1 cellular context compared by ENCODE assay signal in genomic region chr16:46895399-46896313, GRCh38.
TF ChIP-seq lines count a peak whose summit lies in the region.

No MANE protein-coding gene starts in this region.

TF ChIP-seq in HepG2, 621 proteins besides CTCF, POLR2A, EP300 and RAD21 (continued from another document and continues in another):
- TF ChIP-seq BRD4 (CRISPR knock-in tag; IDR thresholded peaks at IDR 0.05) (no peak), CHD2 (IDR thresholded peaks at IDR 0.05; ENCODE audit: low read depth, low read length) (no peak), ZBTB8A (CRISPR knock-in tag; IDR thresholded peaks at IDR 0.05; ENCODE audit: borderline replicate concordance, low read depth) (peak; percentile 29; the same call in 1 of the 2 replicates), ZNF746 (CRISPR knock-in tag; IDR thresholded peaks at IDR 0.05) (peak; percentile 80), ZNF766 (CRISPR knock-in tag; IDR thresholded peaks at IDR 0.05; ENCODE audit: borderline replicate concordance) (peak; percentile 84; the same call in 1 of the 2 replicates), SKI (IDR thresholded peaks at IDR 0.05; ENCODE audit: partially characterized antibody) (peak; percentile 81), ZFY (CRISPR knock-in tag; IDR thresholded peaks at IDR 0.05) (peak; percentile 33; the same call in 1 of the 2 replicates), HOXA3 (CRISPR knock-in tag; IDR thresholded peaks at IDR 0.05) (peak; percentile 86), ZKSCAN8 (CRISPR knock-in tag; IDR thresholded peaks at IDR 0.05; ENCODE audit: borderline replicate concordance) (peak; percentile 70), MEIS2 (CRISPR knock-in tag; IDR thresholded peaks at IDR 0.05) (peak; percentile 92), NFYB (CRISPR knock-in tag; IDR thresholded peaks at IDR 0.05) (no peak), ZNF703 (CRISPR knock-in tag; IDR thresholded peaks at IDR 0.05; ENCODE audit: borderline replicate concordance) (peak; percentile 95), NCOR1 (IDR thresholded peaks at IDR 0.05; ENCODE audit: borderline replicate concordance, low read length) (peak; percentile 87), BRF2 (CRISPR knock-in tag; IDR thresholded peaks at IDR 0.05) (no peak; the same call in 1 of the 2 replicates), ZNF362 (CRISPR knock-in tag; IDR thresholded peaks at IDR 0.05; ENCODE audit: borderline replicate concordance) (peak; percentile 79), CBFB (CRISPR knock-in tag; IDR thresholded peaks at IDR 0.05) (no peak), ZNF775 (CRISPR knock-in tag; IDR thresholded peaks at IDR 0.05; ENCODE audit: borderline replicate concordance) (peak; percentile 32; the same call in 1 of the 2 replicates), FOXA3 (CRISPR knock-in tag; IDR thresholded peaks at IDR 0.05) (peak; percentile 94), CCDC6 (CRISPR knock-in tag; IDR thresholded peaks at IDR 0.05) (peak; percentile 25; the same call in 1 of the 2 replicates), FOXP1 (IDR thresholded peaks at IDR 0.05) (peak; percentile 70; the same call in 1 of the 2 replicates), FOXP1 (CRISPR knock-in tag; IDR thresholded peaks at IDR 0.05) (peak; percentile 97), FOXA1 (IDR thresholded peaks at IDR 0.05) (no peak), FOXA1 (CRISPR knock-in tag; IDR thresholded peaks at IDR 0.05) (peak; percentile 91), ZFP37 (CRISPR knock-in tag; IDR thresholded peaks at IDR 0.05; ENCODE audit: borderline replicate concordance) (peak; percentile 91; the same call in 1 of the 2 replicates), KDM5B (CRISPR knock-in tag; IDR thresholded peaks at IDR 0.05; ENCODE audit: borderline replicate concordance) (peak; percentile 15; the same call in 1 of the 2 replicates), ZSCAN12 (CRISPR knock-in tag; IDR thresholded peaks at IDR 0.05) (peak; percentile 35; the same call in 1 of the 2 replicates), KDM6A (CRISPR knock-in tag; IDR thresholded peaks at IDR 0.05; ENCODE audit: low read depth) (peak; percentile 72), LCORL (IDR thresholded peaks at IDR 0.05) (no peak), LCORL (CRISPR knock-in tag; IDR thresholded peaks at IDR 0.05) (peak; percentile 83), ZNF670 (CRISPR knock-in tag; IDR thresholded peaks at IDR 0.05; ENCODE audit: borderline replicate concordance) (peak; percentile 87; the same call in 1 of the 2 replicates), ZGPAT (CRISPR knock-in tag; IDR thresholded peaks at IDR 0.05) (peak; percentile 90), ZNF232 (CRISPR knock-in tag; IDR thresholded peaks at IDR 0.05; ENCODE audit: borderline replicate concordance) (peak; percentile 80; the same call in 1 of the 2 replicates), MXI1 (IDR thresholded peaks at IDR 0.05; ENCODE audit: borderline replicate concordance, low read depth, low read length) (peak; percentile 58; the same call in 1 of the 3 replicates), ZBTB34 (CRISPR knock-in tag; IDR thresholded peaks at IDR 0.05) (no peak), ZNF264 (CRISPR knock-in tag; IDR thresholded peaks at IDR 0.05) (peak; percentile 99), TCF7 (IDR thresholded peaks at IDR 0.05; ENCODE audit: low read depth) (peak; percentile 85), KDM5A (IDR thresholded peaks at IDR 0.05; ENCODE audit: borderline replicate concordance, low read length) (peak; percentile 40; the same call in 1 of the 2 replicates)
- TF ChIP-seq, protein P1, sequence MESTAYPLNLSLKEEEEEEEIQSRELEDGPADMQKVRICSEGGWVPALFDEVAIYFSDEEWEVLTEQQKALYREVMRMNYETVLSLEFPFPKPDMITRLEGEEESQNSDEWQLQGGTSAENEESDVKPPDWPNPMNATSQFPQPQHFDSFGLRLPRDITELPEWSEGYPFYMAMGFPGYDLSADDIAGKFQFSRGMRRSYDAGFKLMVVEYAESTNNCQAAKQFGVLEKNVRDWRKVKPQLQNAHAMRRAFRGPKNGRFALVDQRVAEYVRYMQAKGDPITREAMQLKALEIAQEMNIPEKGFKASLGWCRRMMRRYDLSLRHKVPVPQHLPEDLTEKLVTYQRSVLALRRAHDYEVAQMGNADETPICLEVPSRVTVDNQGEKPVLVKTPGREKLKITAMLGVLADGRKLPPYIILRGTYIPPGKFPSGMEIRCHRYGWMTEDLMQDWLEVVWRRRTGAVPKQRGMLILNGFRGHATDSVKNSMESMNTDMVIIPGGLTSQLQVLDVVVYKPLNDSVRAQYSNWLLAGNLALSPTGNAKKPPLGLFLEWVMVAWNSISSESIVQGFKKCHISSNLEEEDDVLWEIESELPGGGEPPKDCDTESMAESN (CRISPR knock-in tag; conservative IDR thresholded peaks at IDR 0.05) = 0 out of 2 replicates have a peak, but pooled peaks have one; percentile 38
- TF ChIP-seq, protein P2, sequence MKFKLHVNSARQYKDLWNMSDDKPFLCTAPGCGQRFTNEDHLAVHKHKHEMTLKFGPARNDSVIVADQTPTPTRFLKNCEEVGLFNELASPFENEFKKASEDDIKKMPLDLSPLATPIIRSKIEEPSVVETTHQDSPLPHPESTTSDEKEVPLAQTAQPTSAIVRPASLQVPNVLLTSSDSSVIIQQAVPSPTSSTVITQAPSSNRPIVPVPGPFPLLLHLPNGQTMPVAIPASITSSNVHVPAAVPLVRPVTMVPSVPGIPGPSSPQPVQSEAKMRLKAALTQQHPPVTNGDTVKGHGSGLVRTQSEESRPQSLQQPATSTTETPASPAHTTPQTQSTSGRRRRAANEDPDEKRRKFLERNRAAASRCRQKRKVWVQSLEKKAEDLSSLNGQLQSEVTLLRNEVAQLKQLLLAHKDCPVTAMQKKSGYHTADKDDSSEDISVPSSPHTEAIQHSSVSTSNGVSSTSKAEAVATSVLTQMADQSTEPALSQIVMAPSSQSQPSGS (CRISPR knock-in tag; IDR thresholded peaks at IDR 0.05) = peak; percentile 83; the same call in 1 of the 2 replicates
- TF ChIP-seq, protein P3, sequence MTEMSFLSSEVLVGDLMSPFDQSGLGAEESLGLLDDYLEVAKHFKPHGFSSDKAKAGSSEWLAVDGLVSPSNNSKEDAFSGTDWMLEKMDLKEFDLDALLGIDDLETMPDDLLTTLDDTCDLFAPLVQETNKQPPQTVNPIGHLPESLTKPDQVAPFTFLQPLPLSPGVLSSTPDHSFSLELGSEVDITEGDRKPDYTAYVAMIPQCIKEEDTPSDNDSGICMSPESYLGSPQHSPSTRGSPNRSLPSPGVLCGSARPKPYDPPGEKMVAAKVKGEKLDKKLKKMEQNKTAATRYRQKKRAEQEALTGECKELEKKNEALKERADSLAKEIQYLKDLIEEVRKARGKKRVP (CRISPR knock-in tag; IDR thresholded peaks at IDR 0.05) = peak in 1 of 2 experiments; percentile 90; a peak in 2 of 4 replicates
- TF ChIP-seq, protein P4, sequence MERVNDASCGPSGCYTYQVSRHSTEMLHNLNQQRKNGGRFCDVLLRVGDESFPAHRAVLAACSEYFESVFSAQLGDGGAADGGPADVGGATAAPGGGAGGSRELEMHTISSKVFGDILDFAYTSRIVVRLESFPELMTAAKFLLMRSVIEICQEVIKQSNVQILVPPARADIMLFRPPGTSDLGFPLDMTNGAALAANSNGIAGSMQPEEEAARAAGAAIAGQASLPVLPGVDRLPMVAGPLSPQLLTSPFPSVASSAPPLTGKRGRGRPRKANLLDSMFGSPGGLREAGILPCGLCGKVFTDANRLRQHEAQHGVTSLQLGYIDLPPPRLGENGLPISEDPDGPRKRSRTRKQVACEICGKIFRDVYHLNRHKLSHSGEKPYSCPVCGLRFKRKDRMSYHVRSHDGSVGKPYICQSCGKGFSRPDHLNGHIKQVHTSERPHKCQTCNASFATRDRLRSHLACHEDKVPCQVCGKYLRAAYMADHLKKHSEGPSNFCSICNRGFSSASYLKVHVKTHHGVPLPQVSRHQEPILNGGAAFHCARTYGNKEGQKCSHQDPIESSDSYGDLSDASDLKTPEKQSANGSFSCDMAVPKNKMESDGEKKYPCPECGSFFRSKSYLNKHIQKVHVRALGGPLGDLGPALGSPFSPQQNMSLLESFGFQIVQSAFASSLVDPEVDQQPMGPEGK (CRISPR knock-in tag; IDR thresholded peaks at IDR 0.05) = peak; percentile 82
- TF ChIP-seq, protein P5, sequence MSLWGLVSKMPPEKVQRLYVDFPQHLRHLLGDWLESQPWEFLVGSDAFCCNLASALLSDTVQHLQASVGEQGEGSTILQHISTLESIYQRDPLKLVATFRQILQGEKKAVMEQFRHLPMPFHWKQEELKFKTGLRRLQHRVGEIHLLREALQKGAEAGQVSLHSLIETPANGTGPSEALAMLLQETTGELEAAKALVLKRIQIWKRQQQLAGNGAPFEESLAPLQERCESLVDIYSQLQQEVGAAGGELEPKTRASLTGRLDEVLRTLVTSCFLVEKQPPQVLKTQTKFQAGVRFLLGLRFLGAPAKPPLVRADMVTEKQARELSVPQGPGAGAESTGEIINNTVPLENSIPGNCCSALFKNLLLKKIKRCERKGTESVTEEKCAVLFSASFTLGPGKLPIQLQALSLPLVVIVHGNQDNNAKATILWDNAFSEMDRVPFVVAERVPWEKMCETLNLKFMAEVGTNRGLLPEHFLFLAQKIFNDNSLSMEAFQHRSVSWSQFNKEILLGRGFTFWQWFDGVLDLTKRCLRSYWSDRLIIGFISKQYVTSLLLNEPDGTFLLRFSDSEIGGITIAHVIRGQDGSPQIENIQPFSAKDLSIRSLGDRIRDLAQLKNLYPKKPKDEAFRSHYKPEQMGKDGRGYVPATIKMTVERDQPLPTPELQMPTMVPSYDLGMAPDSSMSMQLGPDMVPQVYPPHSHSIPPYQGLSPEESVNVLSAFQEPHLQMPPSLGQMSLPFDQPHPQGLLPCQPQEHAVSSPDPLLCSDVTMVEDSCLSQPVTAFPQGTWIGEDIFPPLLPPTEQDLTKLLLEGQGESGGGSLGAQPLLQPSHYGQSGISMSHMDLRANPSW (CRISPR knock-in tag; IDR thresholded peaks at IDR 0.05; ENCODE audit: borderline replicate concordance) = peak; percentile 88; the same call in 1 of the 2 replicates
- TF ChIP-seq, protein P6, sequence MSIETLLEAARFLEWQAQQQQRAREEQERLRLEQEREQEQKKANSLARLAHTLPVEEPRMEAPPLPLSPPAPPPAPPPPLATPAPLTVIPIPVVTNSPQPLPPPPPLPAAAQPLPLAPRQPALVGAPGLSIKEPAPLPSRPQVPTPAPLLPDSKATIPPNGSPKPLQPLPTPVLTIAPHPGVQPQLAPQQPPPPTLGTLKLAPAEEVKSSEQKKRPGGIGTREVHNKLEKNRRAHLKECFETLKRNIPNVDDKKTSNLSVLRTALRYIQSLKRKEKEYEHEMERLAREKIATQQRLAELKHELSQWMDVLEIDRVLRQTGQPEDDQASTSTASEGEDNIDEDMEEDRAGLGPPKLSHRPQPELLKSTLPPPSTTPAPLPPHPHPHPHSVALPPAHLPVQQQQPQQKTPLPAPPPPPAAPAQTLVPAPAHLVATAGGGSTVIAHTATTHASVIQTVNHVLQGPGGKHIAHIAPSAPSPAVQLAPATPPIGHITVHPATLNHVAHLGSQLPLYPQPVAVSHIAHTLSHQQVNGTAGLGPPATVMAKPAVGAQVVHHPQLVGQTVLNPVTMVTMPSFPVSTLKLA (IDR thresholded peaks at IDR 0.05) = peak; percentile 33; the same call in 1 of the 2 replicates
- TF ChIP-seq, protein P7, sequence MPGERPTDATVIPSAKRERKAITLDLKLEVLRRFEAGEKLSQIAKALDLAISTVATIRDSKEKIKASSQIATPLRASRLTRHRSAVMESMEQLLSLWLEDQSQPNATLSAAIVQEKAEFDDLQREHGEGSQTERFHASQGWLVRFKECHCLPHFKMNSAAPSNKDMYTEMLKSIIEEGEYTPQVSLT (CRISPR knock-in tag; IDR thresholded peaks at IDR 0.05; ENCODE audit: borderline replicate concordance, low read depth) = no peak
- TF ChIP-seq, protein P8, sequence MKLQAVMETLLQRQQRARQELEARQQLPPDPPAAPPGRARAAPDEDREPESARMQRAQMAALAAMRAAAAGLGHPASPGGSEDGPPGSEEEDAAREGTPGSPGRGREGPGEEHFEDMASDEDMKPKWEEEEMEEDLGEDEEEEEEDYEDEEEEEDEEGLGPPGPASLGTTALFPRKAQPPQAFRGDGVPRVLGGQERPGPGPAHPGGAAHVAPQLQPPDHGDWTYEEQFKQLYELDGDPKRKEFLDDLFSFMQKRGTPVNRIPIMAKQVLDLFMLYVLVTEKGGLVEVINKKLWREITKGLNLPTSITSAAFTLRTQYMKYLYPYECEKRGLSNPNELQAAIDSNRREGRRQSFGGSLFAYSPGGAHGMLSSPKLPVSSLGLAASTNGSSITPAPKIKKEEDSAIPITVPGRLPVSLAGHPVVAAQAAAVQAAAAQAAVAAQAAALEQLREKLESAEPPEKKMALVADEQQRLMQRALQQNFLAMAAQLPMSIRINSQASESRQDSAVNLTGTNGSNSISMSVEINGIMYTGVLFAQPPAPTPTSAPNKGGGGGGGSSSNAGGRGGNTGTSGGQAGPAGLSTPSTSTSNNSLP (IDR thresholded peaks at IDR 0.05; ENCODE audit: low read depth, low read length) = peak; percentile 56; the same call in 1 of the 2 replicates
